In the genomic region with DNA sequence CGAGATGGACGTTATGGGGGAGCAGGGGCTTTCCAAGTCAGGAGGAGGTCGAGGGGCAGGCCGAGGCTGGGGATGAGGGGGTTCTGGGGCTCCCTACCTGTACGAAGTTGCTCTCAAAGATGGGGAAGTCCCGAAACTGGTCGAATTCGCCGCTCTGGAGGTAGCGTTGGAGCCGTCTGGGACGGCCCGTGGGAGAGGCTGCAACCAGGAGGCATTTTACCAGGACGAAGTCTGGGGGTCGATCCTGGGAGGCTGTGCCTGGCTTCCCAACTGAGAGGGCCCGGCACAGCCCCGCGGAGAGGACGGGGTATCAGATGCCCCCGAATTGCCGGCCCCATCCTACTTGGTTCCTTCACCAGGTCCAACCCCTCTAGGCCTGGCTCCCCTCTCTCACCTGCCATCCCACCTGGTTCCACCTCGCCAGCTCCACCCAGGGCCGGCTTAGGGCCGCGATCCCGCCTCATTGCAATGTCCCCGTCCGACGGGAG, we compare ENCODE assay signal across 7 cellular contexts. TPM values are rescaled to one million over a fixed set of nuclear protein-coding genes. Genes with fewer than 3 reads are reported as not detected.
DNase-seq lines count a peak whose midpoint lies in the region; ATAC-seq and TF ChIP-seq lines count a peak whose summit lies in the region.

No MANE protein-coding gene starts in this region.

- DNase-seq in H7 = no peak
- peak; percentile 3 for DNase-seq in T follicular helper cell (ENCODE audit: low read depth)
- DNase-seq in spleen = no peak
- no peak for DNase-seq in AG08396 (ENCODE audit: low spot score)
- no peak for DNase-seq in superior temporal gyrus (ENCODE audit: extremely low spot score)
- DNase-seq in midbrain (lab: John Stamatoyannopoulos, UW) = no peak

- H3K36me3 ChIP-seq in H7 (replicated peaks; ENCODE audit: control insufficient read depth, insufficient read depth, low read length) (peaks cover 10% of the 10 kb centered on the region), gastroesophageal sphincter (peaks cover 0 to 28% of the 10 kb centered on the region in 2 donors), spleen (peaks cover 3 to 31% (median 28%) of the 10 kb centered on the region in 6 donors)

- ATAC-seq in gastroesophageal sphincter = no peak

- intact Hi-C loops in spleen (cut with DNase I; ENCODE audit: low total_unique reads) = no loop called here

- no peak for TF ChIP-seq CTCF in gastroesophageal sphincter (IDR thresholded peaks at IDR 0.05)
- TF ChIP-seq CTCF in spleen (IDR thresholded peaks at IDR 0.05 in 8 of 11, conservative IDR thresholded peaks at IDR 0.05 in 3 of 11) = no peak

- WGBS in gastroesophageal sphincter (ENCODE audit: low coverage in 1 of 2), 2 donors = 54 to 85% methylated on average over 5 to 16 of the region's 29 CpGs
- WGBS in spleen, 5 donors = 74 to 86% (median 78%) methylated on average over 27 to 29 of the region's 29 CpGs

- no peak for TF ChIP-seq EP300 in gastroesophageal sphincter (IDR thresholded peaks at IDR 0.05)

- H3K4me1 ChIP-seq in gastroesophageal sphincter (peaks cover 0 to 27% (median 13%) of the 10 kb centered on the region in 3 donors), spleen (peaks cover 13 to 40% (median 26%) of the 10 kb centered on the region in 6 donors)

- peak overlapping the region in 3 of 4 donors; percentile 70 to 78 (median 76) for H3K27ac ChIP-seq in gastroesophageal sphincter
- peak overlapping the region in 7 of 8 donors; percentile 58 to 93 (median 86) for H3K27ac ChIP-seq in spleen

- TF ChIP-seq POLR2A in gastroesophageal sphincter (IDR thresholded peaks at IDR 0.05) = no peak
- no peak for TF ChIP-seq POLR2A in spleen (IDR thresholded peaks at IDR 0.05)

- H3K9me3 ChIP-seq in gastroesophageal sphincter = no peaks in the 10 kb centered on the region
- no peaks in the 10 kb centered on the region for H3K9me3 ChIP-seq in spleen

- H3K27me3 ChIP-seq in H7 (ENCODE audit: control insufficient read depth, insufficient read depth, low read length) (no peaks in the 10 kb centered on the region), gastroesophageal sphincter (no peaks in the 10 kb centered on the region), spleen (replicated peaks in 1 of 7) (no peaks in the 10 kb centered on the region)

- H3K4me3 ChIP-seq in H7 (ENCODE audit: insufficient read depth, low read depth, low read length) = peak overlapping the region; percentile 29
- peak overlapping the region; percentile 46 to 86 for H3K4me3 ChIP-seq in gastroesophageal sphincter
- peak overlapping the region in 5 of 8 donors; percentile 75 to 98 (median 95) for H3K4me3 ChIP-seq in spleen

RNA-seq across cellular contexts. Expression of a gene that starts 0.5 kb away (rescaled TPM):
- 146 and 166 TPM in 2 replicates for total RNA-seq in H7 (2014; rRNA removed; shearing (Covaris generic))
- 10 to 100 TPM; 55.5 to 75.9 (median 71.5) TPM for total RNA-seq in gastroesophageal sphincter
- 10 to 100 TPM; 53.0 to 72.6 (median 62.5) TPM for total RNA-seq in spleen
- 10 to 100 TPM; 31.0 to 61.1 (median 50.5) TPM for polyA plus RNA-seq in spleen

RNA-seq across cellular contexts. Expression of a gene that starts 0.9 kb away (rescaled TPM):
- 4.5 and 8.1 TPM in 2 replicates for total RNA-seq in H7 (2014; rRNA removed; shearing (Covaris generic))
- 1 to 10 TPM in 1 of 4 donors, under 1 TPM in 1, not detected in 2; 0.78 to 1.7 TPM for total RNA-seq in gastroesophageal sphincter
- total RNA-seq in spleen = under 1 TPM in 1 of 7 donors, not detected in 6; 0.61 TPM
- 1 to 10 TPM in 1 of 3 donors, under 1 TPM in 2; 0.42 to 1.4 (median 0.48) TPM for polyA plus RNA-seq in spleen

RNA-seq across cellular contexts. Expression of a gene that starts 35.2 kb away (rescaled TPM):
- total RNA-seq in H7 (2014; rRNA removed; shearing (Covaris generic)) = 4.7 and 4.9 TPM in 2 replicates
- total RNA-seq in gastroesophageal sphincter (10 to 100 TPM; 16.1 to 39.8 (median 26.1) TPM), spleen (10 to 100 TPM; 21.4 to 32.1 (median 29.0) TPM)
- 10 to 100 TPM; 39.2 to 54.3 (median 42.4) TPM for polyA plus RNA-seq in spleen

RNA-seq across cellular contexts. Expression of a gene that starts 37.9 kb away (rescaled TPM):
- not detected in 2 replicates for total RNA-seq in H7 (2014; rRNA removed; shearing (Covaris generic))
- total RNA-seq in gastroesophageal sphincter (not detected), spleen (not detected)
- not detected for polyA plus RNA-seq in spleen

RNA-seq across cellular contexts. Expression of a gene that starts 43.1 kb away (rescaled TPM):
- total RNA-seq in H7 (2014; rRNA removed; shearing (Covaris generic)) = 0.24 and 0.55 TPM in 2 replicates
- not detected for total RNA-seq in gastroesophageal sphincter
- 1 to 10 TPM in 1 of 7 donors, under 1 TPM in 4, not detected in 2; 0.28 to 1.5 (median 0.40) TPM for total RNA-seq in spleen
- 1 to 10 TPM in 1 of 3 donors, under 1 TPM in 2; 0.33 to 1.7 (median 0.45) TPM for polyA plus RNA-seq in spleen

Comparison
In these comparisons a context has a peak if more than half of its experiments do, and no peak if none do; other contexts are left out.
1. H3K4me3 ChIP-seq: peak in every context shown above with its lines; median percentile 95 in spleen; 66 in gastroesophageal sphincter; 29 in H7.